Comparison of ENCODE assay signal across 9 cellular contexts in the genomic region with DNA sequence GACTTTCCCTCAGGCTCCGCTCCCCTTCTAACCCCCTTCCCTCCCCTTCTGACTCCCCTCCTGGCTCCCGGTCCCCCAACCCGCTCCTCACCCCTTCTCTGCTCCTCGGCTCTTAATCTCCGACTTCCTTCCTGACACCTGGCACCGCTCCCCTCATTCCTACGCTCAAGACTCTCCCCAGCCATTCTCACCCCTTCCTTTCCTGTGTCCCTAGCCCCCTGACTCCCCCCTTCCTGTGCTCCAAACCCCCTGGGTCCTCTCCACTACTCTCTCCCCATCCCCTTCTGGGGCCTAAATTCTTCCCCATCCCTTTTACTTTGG. TPM values are rescaled to one million over a fixed set of nuclear protein-coding genes. Genes with fewer than 3 reads are reported as not detected.
DNase-seq lines count a peak whose midpoint lies in the region; ATAC-seq and TF ChIP-seq lines count a peak whose summit lies in the region.
"Had no signal": no experiment of that assay in that cellular context is flagged by ENCODE, and none has a peak within 500 bp of the region (broad histone marks: within the 10 kb centered on the region; RNA-seq: fewer than 3 reads in every experiment).

No MANE protein-coding gene starts in this region.

- H3K9me3 ChIP-seq in BLaER1: no peaks in the 10 kb centered on the region
- no peaks in the 10 kb centered on the region for H3K9me3 ChIP-seq in colonic mucosa

- H3K27ac ChIP-seq in BLaER1 (peak overlapping the region; percentile 85), colonic mucosa (peak overlapping the region; percentile 77)

- H3K4me1 Mint-ChIP-seq in natural killer cell: peaks cover 4 to 12% of the 10 kb centered on the region in 2 donors

- H3K36me3 ChIP-seq in BLaER1 (peaks cover 38% of the 10 kb centered on the region), colonic mucosa (peaks cover 4% of the 10 kb centered on the region)

- no peaks in the 10 kb centered on the region for H3K36me3 Mint-ChIP-seq in natural killer cell

- H3K4me3 Mint-ChIP-seq in natural killer cell: peak overlapping the region; percentile 89

- H3K4me3 ChIP-seq in BLaER1: peak overlapping the region; percentile 90
- peak overlapping the region; percentile 98 for H3K4me3 ChIP-seq in colonic mucosa

- 0 out of 2 replicates have a peak, but pooled peaks cover 4% of the 10 kb centered on the region for H4K20me1 ChIP-seq in BLaER1

- peak overlapping the region; percentile 78 to 96 for H3K27ac Mint-ChIP-seq in natural killer cell

- ATAC-seq in natural killer cell (no peak), GM21423 (IDR thresholded peaks at IDR 0.05; ENCODE audit: unreplicated experiment) (no peak)

- H3K27me3 ChIP-seq in BLaER1: no peaks in the 10 kb centered on the region
- no peaks in the 10 kb centered on the region for H3K27me3 ChIP-seq in colonic mucosa

- intact Hi-C loops in colonic mucosa (cut with DNase I): no loop called here
- intact Hi-C loops in natural killer cell (cut with micrococcal nuclease): no loop called here

- H3K4me1 ChIP-seq in BLaER1 (peaks cover 15% of the 10 kb centered on the region), colonic mucosa (no peaks in the 10 kb centered on the region)

- H3K9ac ChIP-seq in BLaER1 (peak overlapping the region; percentile 88), colonic mucosa (ENCODE audit: low read depth in 2 of 2, low read length in 2 of 2) (peak overlapping the region; percentile 80 to 82)

- peak; percentile 10 for DNase-seq in LHCN-M2 (ENCODE audit: low read depth)
- peak; percentile 31 for DNase-seq in colonic mucosa
- no peak for DNase-seq in natural killer cell
- no peak for DNase-seq in glomerular visceral epithelial cell (ENCODE audit: extremely low spot score)
- no peak for DNase-seq in germinal center (ENCODE audit: low spot score)
- DNase-seq in NCI-H187 treated with DMSO at 0.1 percent for 48 hours (lab: John Stamatoyannopoulos, UW): no peak

- no peaks in the 10 kb centered on the region for H3K9me3 Mint-ChIP-seq in natural killer cell

- H3K4me2 ChIP-seq in BLaER1: peak overlapping the region; percentile 89

- H3K27me3 Mint-ChIP-seq in natural killer cell (ENCODE audit: low read depth in 2 of 2): peaks cover 0 to 3% of the 10 kb centered on the region in 2 donors

- TF ChIP-seq CTCF in colonic mucosa (IDR thresholded peaks at IDR 0.05): no peak
- TF ChIP-seq CTCF in natural killer cell (IDR thresholded peaks at IDR 0.05): no peak

RNA-seq across cellular contexts. Expression of a gene that starts 0.7 kb away (rescaled TPM):
- total RNA-seq in LHCN-M2 (2014; rRNA removed): 107 and 126 TPM in 2 replicates
- polyA plus RNA-seq in LHCN-M2 (2012): 119 TPM
- 100 to 1,000 TPM in 1 of 2 donors, 10 to 100 TPM in 1; 70.0 to 122 TPM for total RNA-seq in colonic mucosa
- total RNA-seq in natural killer cell: 10 to 100 TPM; 40.8 to 61.4 (median 46.1) TPM

RNA-seq across cellular contexts. Expression of a gene that starts 10.6 kb away (rescaled TPM):
- 25.4 and 35.0 TPM in 2 replicates for total RNA-seq in LHCN-M2 (2014; rRNA removed)
- polyA plus RNA-seq in LHCN-M2 (2012): 62.2 TPM
- 100 to 1,000 TPM; 135 to 150 TPM for total RNA-seq in colonic mucosa
- total RNA-seq in natural killer cell: 10 to 100 TPM; 23.7 to 30.4 (median 25.9) TPM

RNA-seq across cellular contexts. Expression of a gene that starts 13.7 kb away (rescaled TPM):
- total RNA-seq in LHCN-M2 (2014; rRNA removed) (0.69 and 0.90 TPM in 2 replicates), colonic mucosa (1 to 10 TPM; 1.7 to 6.0 TPM), natural killer cell (1 to 10 TPM in 2 of 3 donors, under 1 TPM in 1; 0.82 to 1.1 (median 1.0) TPM)
- polyA plus RNA-seq in LHCN-M2 (2012): 0.87 TPM

RNA-seq across cellular contexts. Expression of a gene that starts 28.6 kb away (rescaled TPM):
- not detected in 2 replicates for total RNA-seq in LHCN-M2 (2014; rRNA removed)
- 0.04 TPM for polyA plus RNA-seq in LHCN-M2 (2012)
- not detected for total RNA-seq in colonic mucosa
- total RNA-seq in natural killer cell: under 1 TPM in 2 of 3 donors, not detected in 1; 0.25 to 0.35 TPM
- total RNA-seq: pulmonary artery endothelial cell had no signal

RNA-seq across cellular contexts. Expression of a gene that starts 31.0 kb away (rescaled TPM):
- total RNA-seq in LHCN-M2 (2014; rRNA removed) (59.4 and 64.3 TPM in 2 replicates), colonic mucosa (10 to 100 TPM; 58.2 to 73.6 TPM), natural killer cell (10 to 100 TPM; 56.6 to 63.9 (median 63.9) TPM)
- 73.0 TPM for polyA plus RNA-seq in LHCN-M2 (2012)

Comparison
In these comparisons a context has a peak if more than half of its experiments do, and no peak if none do; other contexts are left out.
1. DNase-seq: peak in LHCN-M2 (single experiment) and colonic mucosa (single experiment); none in natural killer cell (single experiment), glomerular visceral epithelial cell (single experiment), germinal center (single experiment) and NCI-H187 treated with DMSO at 0.1 percent for 48 hours (single experiment).